In the genomic region with DNA sequence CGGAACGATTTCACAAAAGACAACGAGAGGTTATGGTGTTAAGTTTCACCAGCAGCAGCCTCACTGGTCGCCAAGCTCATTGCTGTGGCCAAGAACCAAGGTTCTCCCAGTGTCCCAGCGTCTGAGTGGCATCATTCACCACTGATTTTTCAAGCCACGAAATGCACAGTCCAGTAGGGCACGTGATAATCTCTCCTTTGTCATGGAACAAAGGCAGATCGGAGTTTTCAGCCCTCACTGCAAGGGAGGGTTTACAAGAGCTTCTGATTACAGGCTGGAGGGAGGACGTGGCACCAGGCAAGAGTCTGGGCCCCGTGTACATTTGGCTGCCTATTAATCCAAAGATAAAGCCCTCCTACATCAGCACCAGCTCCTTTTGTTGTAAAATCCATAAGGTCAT, we compare ENCODE assay signal across 9 cellular contexts. TPM values are rescaled to one million over a fixed set of nuclear protein-coding genes. Genes with fewer than 3 reads are reported as not detected.
DNase-seq lines count a peak whose midpoint lies in the region; ATAC-seq, FAIRE-seq and TF ChIP-seq lines count a peak whose summit lies in the region.
"Had no signal": no experiment of that assay in that cellular context is flagged by ENCODE, and none has a peak within 500 bp of the region (broad histone marks: within the 10 kb centered on the region; RNA-seq: fewer than 3 reads in every experiment).

No MANE protein-coding gene starts in this region.

- ATAC-seq in Right ventricle myocardium inferior (no peak), RWPE2 (ENCODE audit: low read depth) (no peak), GM18861 (IDR thresholded peaks at IDR 0.05; ENCODE audit: unreplicated experiment) (no peak)

- no peak for FAIRE-seq in keratinocyte (lab: Jason Lieb, UNC)

- H3K9me1 ChIP-seq in keratinocyte (ENCODE audit: control insufficient read depth, extremely low read depth, insufficient read depth, low read length), result no peaks in the 10 kb centered on the region

- no peaks in the 10 kb centered on the region for H3K27me3 ChIP-seq in cardiac muscle cell
- H3K27me3 ChIP-seq in RWPE2 (ENCODE audit: insufficient read depth, poor library complexity, severe bottlenecking), result no peaks in the 10 kb centered on the region
- no peaks in the 10 kb centered on the region for H3K27me3 ChIP-seq in keratinocyte (ENCODE audit: control insufficient read depth, extremely low read depth, insufficient read depth, low read length)
- peaks cover 57% of the 10 kb centered on the region for H3K27me3 ChIP-seq in transverse colon

- H4K20me1 ChIP-seq in keratinocyte (ENCODE audit: control insufficient read depth, extremely low read depth, insufficient read depth, low read length), result peaks cover 11% of the 10 kb centered on the region

- in situ Hi-C loops in transverse colon (cut with MboI; ENCODE audit: low pct_ligation_motif_present in 1 of 4, low pct_unique_long_range_greater_than_20kb in 1 of 4, low sequenced_read_pairs in 3 of 4), result loop anchor here in 2 of 4 donors (10.0 kb wide), 1 partner anchor 368 kb away; no protein-coding TSS in a partner anchor

- H3K9me3 ChIP-seq in cardiac muscle cell (ENCODE audit: low read depth) (no peaks in the 10 kb centered on the region), RWPE2 (ENCODE audit: severe bottlenecking) (no peaks in the 10 kb centered on the region), keratinocyte (ENCODE audit: control insufficient read depth, low read depth, low read length) (no peaks in the 10 kb centered on the region), transverse colon (no peaks in the 10 kb centered on the region)

- TF ChIP-seq CTCF in cardiac muscle cell (IDR thresholded peaks at IDR 0.05; ENCODE audit: low read depth, low read length), result no peak
- no peak for TF ChIP-seq CTCF in RWPE2 (IDR thresholded peaks at IDR 0.05; ENCODE audit: poor library complexity, severe bottlenecking)
- no peak for TF ChIP-seq CTCF in keratinocyte (optimal IDR thresholded peaks at IDR 0.05 in 1 of 3, IDR thresholded peaks at IDR 0.05 in 1 of 3, conservative IDR thresholded peaks at IDR 0.05 in 1 of 3; ENCODE audit: extremely low read depth in 1 of 3, insufficient read depth in 2 of 3, low read length in 3 of 3)
- TF ChIP-seq CTCF in transverse colon (IDR thresholded peaks at IDR 0.05), result no peak

- H3K79me2 ChIP-seq in keratinocyte (ENCODE audit: control insufficient read depth, insufficient read depth, low read length), result peaks cover 29% of the 10 kb centered on the region

- H3K4me1 ChIP-seq in cardiac muscle cell (ENCODE audit: low read depth), result peaks cover 6% of the 10 kb centered on the region
- H3K4me1 ChIP-seq in RWPE2 (ENCODE audit: insufficient read depth, poor library complexity, severe bottlenecking), result peaks cover 13% of the 10 kb centered on the region
- H3K4me1 ChIP-seq in keratinocyte (ENCODE audit: control insufficient read depth, extremely low read depth, insufficient read depth, low read length), result peaks cover 18% of the 10 kb centered on the region
- H3K4me1 ChIP-seq in transverse colon, result peaks cover 3 to 31% (median 21%) of the 10 kb centered on the region in 4 donors

- H3K27ac ChIP-seq in cardiac muscle cell, result peak overlapping the region; percentile 1
- peak overlapping the region; percentile 69 for H3K27ac ChIP-seq in RWPE2 (ENCODE audit: poor library complexity, severe bottlenecking)
- H3K27ac ChIP-seq in keratinocyte (ENCODE audit: control insufficient read depth, insufficient read depth, low read length), result no peak overlapping the region
- peak overlapping the region; percentile 74 to 95 (median 84) for H3K27ac ChIP-seq in transverse colon

- intact Hi-C loops in Right ventricle myocardium inferior (cut with DNase I), result loop anchor here (10.0 kb wide), 1 partner anchor 408 kb away; no protein-coding TSS in a partner anchor
- intact Hi-C loops in transverse colon (cut with DNase I; ENCODE audit: low total_unique reads), result loop anchor here (10.0 kb wide), 1 partner anchor 638 kb away; no protein-coding TSS in a partner anchor

- H2AFZ ChIP-seq in keratinocyte (ENCODE audit: control insufficient read depth, low read length), result no peak overlapping the region

- WGBS in transverse colon (ENCODE audit: low coverage in 1 of 2), 2 donors, result 17 to 27% methylated on average over 9 to 10 of the region's 10 CpGs

- H3K4me2 ChIP-seq in keratinocyte (ENCODE audit: control insufficient read depth, extremely low read depth, insufficient read depth, low read depth, low read length), result peak overlapping the region; percentile 89

- TF ChIP-seq POLR2A in transverse colon (IDR thresholded peaks at IDR 0.05), result no peak

- H3K4me3 ChIP-seq in cardiac muscle cell (peak overlapping the region; percentile 75), RWPE2 (ENCODE audit: severe bottlenecking) (peak overlapping the region; percentile 76), keratinocyte (ENCODE audit: control insufficient read depth in 2 of 3, extremely low read depth in 1 of 3, insufficient read depth in 2 of 3, low read depth in 1 of 3, low read length in 3 of 3) (peak overlapping the region; percentile 73 to 100 (median 89)), transverse colon (peak overlapping the region; percentile 46 to 97 (median 60))

- peak overlapping the region; percentile 54 for H3K9ac ChIP-seq in keratinocyte (ENCODE audit: control insufficient read depth, extremely low read depth, insufficient read depth, low read length)

- dilution Hi-C loops in keratinocyte (cut with MboI; ENCODE audit: extremely low pct_ligation_motif_present, low sequenced_read_pairs), result no loop called here

- TF ChIP-seq EP300 in transverse colon (IDR thresholded peaks at IDR 0.05; ENCODE audit: low read depth), result no peak

- peak in 1 of 2 donors; percentile 62 for DNase-seq in cardiac muscle cell (ENCODE audit: low read depth in 1 of 2, low spot score in 1 of 2)
- no peak for DNase-seq in Right ventricle myocardium inferior (ENCODE audit: missing footprints)
- no peak for DNase-seq in RWPE2 (ENCODE audit: low spot score)
- DNase-seq in keratinocyte (ENCODE audit: low read depth, low spot score), result no peak
- DNase-seq in transverse colon, result no peak
- DNase-seq in T1000 (lab: John Stamatoyannopoulos, UW), result no peak
- DNase-seq in activated T-cell treated with anti-CD3 and anti-CD28 coated beads, Interleukin-2, amount 50 U/mL, for 1 hour, result no peak
- DNase-seq: CD8-positive, alpha-beta memory T cell had no signal

- H3K36me3 ChIP-seq in cardiac muscle cell, result no peaks in the 10 kb centered on the region
- H3K36me3 ChIP-seq in RWPE2 (ENCODE audit: low read depth), result peaks cover 31% of the 10 kb centered on the region
- H3K36me3 ChIP-seq in keratinocyte (ENCODE audit: control insufficient read depth in 2 of 2, extremely low read depth in 1 of 2, insufficient read depth in 2 of 2, low read length in 2 of 2), result peaks cover 0 to 1% of the 10 kb centered on the region in 2 experiments
- H3K36me3 ChIP-seq in transverse colon, result peaks cover 0 to 2% (median 0%) of the 10 kb centered on the region in 4 donors

RNA-seq across cellular contexts. Expression of a gene that starts 2.0 kb away (rescaled TPM):
- total RNA-seq in cardiac muscle cell, result 109 and 166 TPM in 2 replicates
- polyA plus RNA-seq in cardiac muscle cell, result 148 and 168 TPM in 2 replicates
- 0.35 TPM for total RNA-seq in Right ventricle myocardium inferior
- polyA plus RNA-seq in keratinocyte, result 372 to 681 TPM (median 622 TPM) in 3 replicates
- 415 TPM for polyA plus RNA-seq in keratinocyte (2011; ENCODE audit: low read depth)
- polyA plus RNA-seq in keratinocyte (2011; cell fraction: cytosol; rRNA removed), result 887 and 1,443 TPM in 2 replicates
- polyA plus RNA-seq in keratinocyte (2011; cell fraction: nucleus; rRNA removed), result 446 and 560 TPM in 2 replicates
- polyA plus RNA-seq in keratinocyte (2012; ENCODE audit: low replicate concordance), result 458 and 790 TPM in 2 replicates
- polyA minus RNA-seq in keratinocyte, result 143 to 421 TPM (median 331 TPM) in 3 replicates
- polyA minus RNA-seq in keratinocyte (2011; cell fraction: cytosol; rRNA and poly(A)+ RNA removed), result 2,130 TPM
- 176 and 264 TPM in 2 replicates for polyA minus RNA-seq in keratinocyte (2011; cell fraction: nucleus; rRNA and poly(A)+ RNA removed)
- total RNA-seq in transverse colon, result 1,000 to 10,000 TPM in 2 of 4 donors, 100 to 1,000 TPM in 2; 466 to 2,167 (median 1,255) TPM
- total RNA-seq: CD8-positive, alpha-beta memory T cell had no signal
- polyA plus RNA-seq: CD8-positive, alpha-beta memory T cell had no signal

RNA-seq across cellular contexts. Expression of a gene that starts 55.5 kb away (rescaled TPM):
- 18.3 and 23.1 TPM in 2 replicates for total RNA-seq in cardiac muscle cell
- polyA plus RNA-seq in cardiac muscle cell, result 37.8 and 44.8 TPM in 2 replicates
- total RNA-seq in Right ventricle myocardium inferior, result 36.5 TPM
- polyA plus RNA-seq in keratinocyte, result 12.0 to 19.6 TPM (median 12.1 TPM) in 3 replicates
- polyA plus RNA-seq in keratinocyte (2011; ENCODE audit: low read depth), result 28.5 TPM
- 12.3 and 12.9 TPM in 2 replicates for polyA plus RNA-seq in keratinocyte (2011; cell fraction: cytosol; rRNA removed)
- polyA plus RNA-seq in keratinocyte (2011; cell fraction: nucleus; rRNA removed), result 13.5 and 18.8 TPM in 2 replicates
- 16.3 and 20.2 TPM in 2 replicates for polyA plus RNA-seq in keratinocyte (2012; ENCODE audit: low replicate concordance)
- polyA minus RNA-seq in keratinocyte, result 1.6 to 5.1 TPM (median 3.7 TPM) in 3 replicates
- polyA minus RNA-seq in keratinocyte (2011; cell fraction: cytosol; rRNA and poly(A)+ RNA removed), result 3.8 TPM
- 4.3 and 6.8 TPM in 2 replicates for polyA minus RNA-seq in keratinocyte (2011; cell fraction: nucleus; rRNA and poly(A)+ RNA removed)
- 10 to 100 TPM; 11.1 to 28.7 (median 21.6) TPM for total RNA-seq in transverse colon

Comparison
In these comparisons a context has a peak if more than half of its experiments do, and no peak if none do; other contexts are left out.
1. RNA of a gene that starts 2.0 kb away (total RNA-seq): 466 to 2,167 TPM in transverse colon and 109 to 166 TPM in cardiac muscle cell; 0.35 TPM in Right ventricle myocardium inferior (single experiment); every median in the first group is over 10 times any median in the second.
2. Peak in every context shown above with its lines, with median percentiles within 50 percentile points of each other: H3K4me3 ChIP-seq.